8 cellular contexts compared by ENCODE assay signal in genomic region chr5:96661841-96662724, GRCh38. TPM values are rescaled to one million over a fixed set of nuclear protein-coding genes. Genes with fewer than 3 reads are reported as not detected.
DNase-seq lines count a peak whose midpoint lies in the region; ATAC-seq, FAIRE-seq and TF ChIP-seq lines count a peak whose summit lies in the region.

A gene with protein sequence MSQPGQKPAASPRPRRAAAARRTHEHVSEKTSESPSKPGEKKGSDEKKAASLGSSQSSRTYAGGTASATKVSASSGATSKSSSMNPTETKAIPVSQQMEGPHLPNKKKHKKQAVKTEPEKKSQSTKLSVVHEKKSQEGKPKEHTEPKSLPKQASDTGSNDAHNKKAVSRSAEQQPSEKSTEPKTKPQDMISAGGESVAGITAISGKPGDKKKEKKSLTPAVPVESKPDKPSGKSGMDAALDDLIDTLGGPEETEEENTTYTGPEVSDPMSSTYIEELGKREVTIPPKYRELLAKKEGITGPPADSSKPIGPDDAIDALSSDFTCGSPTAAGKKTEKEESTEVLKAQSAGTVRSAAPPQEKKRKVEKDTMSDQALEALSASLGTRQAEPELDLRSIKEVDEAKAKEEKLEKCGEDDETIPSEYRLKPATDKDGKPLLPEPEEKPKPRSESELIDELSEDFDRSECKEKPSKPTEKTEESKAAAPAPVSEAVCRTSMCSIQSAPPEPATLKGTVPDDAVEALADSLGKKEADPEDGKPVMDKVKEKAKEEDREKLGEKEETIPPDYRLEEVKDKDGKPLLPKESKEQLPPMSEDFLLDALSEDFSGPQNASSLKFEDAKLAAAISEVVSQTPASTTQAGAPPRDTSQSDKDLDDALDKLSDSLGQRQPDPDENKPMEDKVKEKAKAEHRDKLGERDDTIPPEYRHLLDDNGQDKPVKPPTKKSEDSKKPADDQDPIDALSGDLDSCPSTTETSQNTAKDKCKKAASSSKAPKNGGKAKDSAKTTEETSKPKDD (plus strand): TSS chr5:96662376. CDS start chr5:96662423, 47 bp downstream.

- no peak for TF ChIP-seq POLR2A in NB4 (IDR thresholded peaks at IDR 0.05; ENCODE audit: extremely low read depth, insufficient read length)

- H3K36me3 Mint-ChIP-seq in HFFc6 (ENCODE audit: low read depth): peaks cover 5% of the 10 kb centered on the region; the same call in 1 of the 2 replicates
- peaks cover 16% of the 10 kb centered on the region for H3K36me3 Mint-ChIP-seq in activated B cell treated with CpG ODN at 0.5 μM for 24 hours (ENCODE audit: low read depth)

- peaks cover 47% of the 10 kb centered on the region for H3K4me1 ChIP-seq in keratinocyte (ENCODE audit: control insufficient read depth, extremely low read depth, insufficient read depth, low read length)

- CTCF ChIA-PET in activated B cell treated with CpG ODN at 0.5 μM for 24 hours (lab: Charles Lee): interaction anchor here (1.0 kb wide), 1 partner anchor 48 kb away, joined by 4 read pairs; no protein-coding TSS in a partner anchor

- intact Hi-C loops in activated B cell treated with CpG ODN at 0.5 μM for 24 hours (cut with micrococcal nuclease): loop anchor here (1.0 to 5.0 kb wide), 12 partner anchors 41 to 1107 kb away; partner anchors contain the start of genes ARSK, ELL2, RFESD and RIOK2

- POLR2A ChIA-PET in activated B cell treated with CpG ODN at 0.5 μM for 24 hours (lab: Charles Lee): interaction anchor here (0.5 to 2.5 kb wide), 23 partner anchors 9 to 1107 kb away, joined by 3 to 32 read pairs (median 4); partner anchors contain the start of genes ARSK, ERAP1, LNPEP and RFESD

- peaks cover 42% of the 10 kb centered on the region for H3K79me2 ChIP-seq in keratinocyte (ENCODE audit: control insufficient read depth, insufficient read depth, low read length)

- H3K27me3 Mint-ChIP-seq in HFFc6 (ENCODE audit: insufficient read depth) (peaks cover 4% of the 10 kb centered on the region; the same call in 1 of the 2 replicates), activated B cell treated with CpG ODN at 0.5 μM for 24 hours (no peaks in the 10 kb centered on the region)

- peak within 1 kb of the TSS; percentile 99 for H3K27ac Mint-ChIP-seq in HFFc6
- H3K27ac Mint-ChIP-seq in activated B cell treated with CpG ODN at 0.5 μM for 24 hours: peak within 1 kb of the TSS; percentile 98

- H3K9me3 Mint-ChIP-seq in HFFc6 (no peaks in the 10 kb centered on the region), activated B cell treated with CpG ODN at 0.5 μM for 24 hours (no peaks in the 10 kb centered on the region)

- no peaks in the 10 kb centered on the region for H3K9me1 ChIP-seq in keratinocyte (ENCODE audit: control insufficient read depth, extremely low read depth, insufficient read depth, low read length)

- no peaks in the 10 kb centered on the region for H3K9me3 ChIP-seq in keratinocyte (ENCODE audit: control insufficient read depth, low read depth, low read length)

- H4K20me1 ChIP-seq in keratinocyte (ENCODE audit: control insufficient read depth, extremely low read depth, insufficient read depth, low read length): peaks cover 9% of the 10 kb centered on the region

- H3K27ac ChIP-seq in keratinocyte (ENCODE audit: control insufficient read depth, insufficient read depth, low read length): peak within 1 kb of the TSS; percentile 89

- peak within 1 kb of the TSS; percentile 64 for H3K4me3 ChIP-seq in NB4 (ENCODE audit: low read depth, low read length)
- H3K4me3 ChIP-seq in cardiac fibroblast (replicated peaks in 1 of 2; ENCODE audit: low read depth in 2 of 2, low read length in 2 of 2): peak within 1 kb of the TSS; percentile 90 to 95
- peak within 1 kb of the TSS; percentile 78 to 96 (median 85) for H3K4me3 ChIP-seq in keratinocyte (ENCODE audit: control insufficient read depth in 2 of 3, extremely low read depth in 1 of 3, insufficient read depth in 2 of 3, low read depth in 1 of 3, low read length in 3 of 3)

- peak within 1 kb of the TSS; percentile 98 for H3K9ac ChIP-seq in keratinocyte (ENCODE audit: control insufficient read depth, extremely low read depth, insufficient read depth, low read length)

- peak; percentile 74 for ATAC-seq in activated B cell treated with CpG ODN at 0.5 μM for 24 hours (ENCODE audit: low read depth)

- dilution Hi-C loops in keratinocyte (cut with MboI; ENCODE audit: extremely low pct_ligation_motif_present, low sequenced_read_pairs): no loop called here

- H3K4me3 Mint-ChIP-seq in HFFc6 (peak within 1 kb of the TSS; percentile 95), activated B cell treated with CpG ODN at 0.5 μM for 24 hours (peak within 1 kb of the TSS; percentile 99)

- DNase-seq in HFFc6 (peak; percentile 93), NB4 (ENCODE audit: low read depth) (peak; percentile 73), activated B cell treated with CpG ODN at 0.5 μM for 24 hours (peak; percentile 79), cardiac fibroblast (ENCODE audit: low read depth in 2 of 2) (peak; percentile 97), keratinocyte (ENCODE audit: low read depth, low spot score) (peak; percentile 33), inferior parietal cortex (ENCODE audit: extremely low spot score) (no peak)
- DNase-seq in stimulated activated CD4-positive, alpha-beta T cell treated with anti-CD3 and anti-CD28 coated beads, Interleukin-15, amount 100 ng/mL, for 24 hours: peak; percentile 89

- TF ChIP-seq CTCF in GM12874 (IDR thresholded peaks at IDR 0.05; ENCODE audit: insufficient read depth, low read depth, low read length) (0 out of 2 replicates have a peak, but pooled peaks have one; percentile 8), HFFc6 (IDR thresholded peaks at IDR 0.05) (no peak), NB4 (IDR thresholded peaks at IDR 0.05; ENCODE audit: low read depth, low read length) (no peak), activated B cell treated with CpG ODN at 0.5 μM for 24 hours (IDR thresholded peaks at IDR 0.05) (no peak), cardiac fibroblast (IDR thresholded peaks at IDR 0.05; ENCODE audit: low read depth, low read length) (no peak), keratinocyte (optimal IDR thresholded peaks at IDR 0.05 in 1 of 3, IDR thresholded peaks at IDR 0.05 in 1 of 3, conservative IDR thresholded peaks at IDR 0.05 in 1 of 3; ENCODE audit: extremely low read depth in 1 of 3, insufficient read depth in 2 of 3, low read length in 3 of 3) (no peak)

- peak within 1 kb of the TSS; percentile 95 for H2AFZ ChIP-seq in keratinocyte (ENCODE audit: control insufficient read depth, low read length)

- peaks cover 70% of the 10 kb centered on the region for H3K4me1 Mint-ChIP-seq in HFFc6 (ENCODE audit: low read depth)
- peaks cover 50% of the 10 kb centered on the region for H3K4me1 Mint-ChIP-seq in activated B cell treated with CpG ODN at 0.5 μM for 24 hours

- H3K27me3 ChIP-seq in keratinocyte (ENCODE audit: control insufficient read depth, extremely low read depth, insufficient read depth, low read length): no peaks in the 10 kb centered on the region

- H3K36me3 ChIP-seq in keratinocyte (ENCODE audit: control insufficient read depth in 2 of 2, extremely low read depth in 1 of 2, insufficient read depth in 2 of 2, low read length in 2 of 2): no peaks in the 10 kb centered on the region

- FAIRE-seq in keratinocyte (lab: Jason Lieb, UNC): no peak

- H3K4me2 ChIP-seq in keratinocyte (ENCODE audit: control insufficient read depth, extremely low read depth, insufficient read depth, low read depth, low read length): peak within 1 kb of the TSS; percentile 96

RNA-seq across cellular contexts. Expression of the gene that starts here (rescaled TPM):
- total RNA-seq in HFFc6 (2021; fragmentation: NEBNext Ultra II Directional; extraction: Animal tissue kit (Norgen Biotek cat#: 25700)): 100 to 1,000 TPM; 274 to 342 (median 322) TPM
- total RNA-seq in activated B cell treated with CpG ODN at 0.5 μM for 24 hours: 199 and 211 TPM in 2 replicates
- polyA plus RNA-seq in keratinocyte: 148 to 343 TPM (median 238 TPM) in 3 replicates
- 1,030 TPM for polyA plus RNA-seq in keratinocyte (2011; ENCODE audit: low read depth)
- 209 and 268 TPM in 2 replicates for polyA plus RNA-seq in keratinocyte (2011; cell fraction: cytosol; rRNA removed)
- 383 and 505 TPM in 2 replicates for polyA plus RNA-seq in keratinocyte (2011; cell fraction: nucleus; rRNA removed)
- polyA plus RNA-seq in keratinocyte (2012; ENCODE audit: low replicate concordance): 252 and 292 TPM in 2 replicates
- polyA minus RNA-seq in keratinocyte: 62.9 to 205 TPM (median 111 TPM) in 3 replicates
- 227 TPM for polyA minus RNA-seq in keratinocyte (2011; cell fraction: cytosol; rRNA and poly(A)+ RNA removed)
- 331 and 508 TPM in 2 replicates for polyA minus RNA-seq in keratinocyte (2011; cell fraction: nucleus; rRNA and poly(A)+ RNA removed)
